35 cellular contexts compared by ENCODE assay signal in the genomic region with DNA sequence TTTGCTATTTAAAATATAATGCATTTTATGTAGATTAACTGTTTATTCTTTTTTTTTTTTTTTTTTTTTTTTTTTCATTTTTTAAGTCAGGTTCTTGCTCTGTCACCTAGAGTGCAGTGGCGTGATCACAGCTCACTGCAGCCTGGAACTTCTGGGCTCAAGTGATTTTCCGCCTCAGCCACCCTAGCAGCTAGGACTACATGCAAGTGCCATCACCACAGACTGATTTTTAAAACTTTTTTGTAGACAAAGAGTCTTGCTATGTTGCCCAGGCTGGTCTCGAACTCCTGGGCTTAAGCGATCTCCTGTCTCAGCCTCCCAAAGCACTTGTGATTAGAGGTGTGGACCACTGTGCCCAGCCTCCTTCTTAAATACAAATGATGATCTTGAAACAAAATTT.
DNase-seq lines count a peak whose midpoint lies in the region; ATAC-seq and TF ChIP-seq lines count a peak whose summit lies in the region.
"Had no signal": no experiment of that assay in that cellular context is flagged by ENCODE, and none has a peak within 500 bp of the region (broad histone marks: within the 10 kb centered on the region; RNA-seq: fewer than 3 reads in every experiment).

No MANE protein-coding gene starts in this region.

- no peak overlapping the region for H3K27ac Mint-ChIP-seq in WTC11
- H3K27ac Mint-ChIP-seq: CD14-positive monocyte; CD4-positive, alpha-beta memory T cell; CD4-positive, alpha-beta T cell; CD4-positive, CD25-positive, alpha-beta regulatory T cell; CD8-positive, alpha-beta memory T cell; CD8-positive, alpha-beta T cell had no signal

- H3K4me3 ChIP-seq in left ventricle myocardium inferior (no peak overlapping the region), hepatocyte (no peak overlapping the region)
- H3K4me3 ChIP-seq: A549; BLaER1; BLaER1 treated with 17β-estradiol and CSF1 and Interleukin-3, amounts not matched to agents 10 nM and 100 nM had no signal

- H2AFZ ChIP-seq in hepatocyte: no peak overlapping the region

- CTCF ChIA-PET in WTC11 (lab: Charles Lee): no interaction called here

- peak overlapping the region; percentile 24 for H3K4me2 ChIP-seq in hepatocyte
- H3K4me2 ChIP-seq: A549 had no signal

- intact Hi-C loops in left ventricle myocardium inferior (cut with micrococcal nuclease) (no loop called here), left cardiac atrium (cut with DNase I) (no loop called here), left ventricle myocardium superior (cut with micrococcal nuclease) (no loop called here), Right ventricle myocardium inferior (cut with DNase I) (no loop called here)

- WGBS in hepatocyte (ENCODE audit: low lambda C conversion rate, missing lambda C conversion rate): 96% methylated on average over 4 of the region's 4 CpGs

- no peak overlapping the region for H3K4me3 Mint-ChIP-seq in WTC11
- H3K4me3 Mint-ChIP-seq: B cell; CD14-positive monocyte; CD4-positive, alpha-beta memory T cell; CD4-positive, alpha-beta T cell; CD4-positive, CD25-positive, alpha-beta regulatory T cell; CD8-positive, alpha-beta memory T cell; CD8-positive, alpha-beta T cell had no signal

- H3K36me3 ChIP-seq in left ventricle myocardium inferior (peaks cover 17% of the 10 kb centered on the region), hepatocyte (replicated peaks; ENCODE audit: insufficient read depth, low read depth) (no peaks in the 10 kb centered on the region)
- H3K36me3 ChIP-seq: BE2C had no signal

- no peak for DNase-seq in left ventricle myocardium inferior
- no peak for DNase-seq in left cardiac atrium
- DNase-seq in left ventricle myocardium superior: no peak
- no peak for DNase-seq in Right ventricle myocardium inferior (ENCODE audit: missing footprints)
- no peak for DNase-seq in WTC11 (ENCODE audit: low spot score)
- no peak for DNase-seq in hepatocyte (ENCODE audit: low spot score)
- DNase-seq in LoVo (ENCODE audit: low spot score): no peak
- DNase-seq in DMS114 treated with DMSO at 0.1 percent for 48 hours (lab: John Stamatoyannopoulos, UW; ENCODE audit: unreplicated experiment): no peak
- DNase-seq: 8988T; ACHN; AML-193; BE2C; C1 segment of cervical spinal cord; Caco-2; Calu3; CD4-positive, alpha-beta memory T cell; CD4-positive, alpha-beta T cell; CD4-positive, CD25-positive, alpha-beta regulatory T cell; CD8-positive, alpha-beta memory T cell; CD8-positive, alpha-beta T cell; COR-L47; DMS 273 treated with DMSO at 0.1 percent for 48 hours; DMS153; DMS53; DMS79; DMS79 treated with DMSO at 0.1 percent for 48 hours; DND-41; EL had no signal

- H3K9me3 Mint-ChIP-seq in WTC11: peaks cover 11% of the 10 kb centered on the region; the same call in 1 of the 2 replicates
- H3K9me3 Mint-ChIP-seq: CD4-positive, alpha-beta T cell; CD8-positive, alpha-beta memory T cell; CD8-positive, alpha-beta T cell had no signal

- 0 out of 2 replicates have a peak, but pooled peaks cover 6% of the 10 kb centered on the region for H3K36me3 Mint-ChIP-seq in WTC11

- POLR2A ChIA-PET in WTC11 (lab: Charles Lee): no interaction called here

- H3K9me3 ChIP-seq in left ventricle myocardium inferior (replicated peaks) (peaks cover 7% of the 10 kb centered on the region), hepatocyte (ENCODE audit: low read depth) (no peaks in the 10 kb centered on the region)
- H3K9me3 ChIP-seq: A549, BE2C, Caco-2 had no signal

- H3K27ac ChIP-seq in left ventricle myocardium inferior (replicated peaks) (peak overlapping the region; percentile 56), hepatocyte (peak overlapping the region; percentile 47)
- H3K27ac ChIP-seq: 22Rv1; A549; BLaER1; BLaER1 treated with 17β-estradiol and CSF1 and Interleukin-3, amounts not matched to agents 10 nM and 100 nM; C4-2B had no signal

- no peaks in the 10 kb centered on the region for H4K20me1 ChIP-seq in hepatocyte (ENCODE audit: insufficient read depth, poor library complexity, severe bottlenecking)
- H4K20me1 ChIP-seq: BLaER1 had no signal

- H3K27me3 ChIP-seq in left ventricle myocardium inferior (ENCODE audit: low read depth) (no peaks in the 10 kb centered on the region), hepatocyte (no peaks in the 10 kb centered on the region)
- H3K27me3 ChIP-seq: BE2C; BLaER1; BLaER1 treated with 17β-estradiol and CSF1 and Interleukin-3, amounts not matched to agents 10 nM and 100 nM had no signal

- TF ChIP-seq CTCF in left ventricle myocardium inferior (IDR thresholded peaks at IDR 0.05; ENCODE audit: borderline replicate concordance) (no peak), WTC11 (IDR thresholded peaks at IDR 0.05) (no peak), hepatocyte (IDR thresholded peaks at IDR 0.05; ENCODE audit: poor library complexity) (no peak)

- H3K9me2 ChIP-seq in hepatocyte (replicated peaks; ENCODE audit: insufficient read depth): no peaks in the 10 kb centered on the region

- ATAC-seq in left cardiac atrium: no peak
- ATAC-seq in left ventricle myocardium superior: peak; percentile 38
- ATAC-seq in Right ventricle myocardium inferior: no peak
- ATAC-seq in WTC11: no peak
- ATAC-seq: A549; CD8-positive, alpha-beta T cell had no signal

- H3K4me1 Mint-ChIP-seq in WTC11: peaks cover 7% of the 10 kb centered on the region; the same call in 1 of the 2 replicates
- H3K4me1 Mint-ChIP-seq: CD14-positive monocyte had no signal

- no peaks in the 10 kb centered on the region for H3K27me3 Mint-ChIP-seq in WTC11 (ENCODE audit: low read depth)
- H3K27me3 Mint-ChIP-seq: B cell; CD4-positive, alpha-beta memory T cell; CD4-positive, alpha-beta T cell; CD4-positive, CD25-positive, alpha-beta regulatory T cell; CD8-positive, alpha-beta memory T cell had no signal

- peaks cover 23% of the 10 kb centered on the region for H3K79me2 ChIP-seq in hepatocyte

- H3K4me1 ChIP-seq in left ventricle myocardium inferior: peaks cover 60% of the 10 kb centered on the region
- H3K4me1 ChIP-seq in hepatocyte (ENCODE audit: insufficient read depth): no peaks in the 10 kb centered on the region

TF ChIP-seq in WTC11, 78 proteins besides CTCF, POLR2A, EP300 and RAD21:
- TF ChIP-seq, protein P1, sequence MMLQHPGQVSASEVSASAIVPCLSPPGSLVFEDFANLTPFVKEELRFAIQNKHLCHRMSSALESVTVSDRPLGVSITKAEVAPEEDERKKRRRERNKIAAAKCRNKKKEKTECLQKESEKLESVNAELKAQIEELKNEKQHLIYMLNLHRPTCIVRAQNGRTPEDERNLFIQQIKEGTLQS (CRISPR knock-in tag; conservative IDR thresholded peaks at IDR 0.05): no peak
- peak; percentile 72; the same call in 1 of the 2 replicates for TF ChIP-seq ZNF121 (CRISPR knock-in tag; IDR thresholded peaks at IDR 0.05)
- TF ChIP-seq JAZF1 (CRISPR knock-in tag; IDR thresholded peaks at IDR 0.05): no peak
- TF ChIP-seq GRHL2 (CRISPR knock-in tag; IDR thresholded peaks at IDR 0.05; ENCODE audit: insufficient replicate concordance, severe bottlenecking): no peak
